Comparison of ENCODE assay signal across 1 cellular context in the genomic region with DNA sequence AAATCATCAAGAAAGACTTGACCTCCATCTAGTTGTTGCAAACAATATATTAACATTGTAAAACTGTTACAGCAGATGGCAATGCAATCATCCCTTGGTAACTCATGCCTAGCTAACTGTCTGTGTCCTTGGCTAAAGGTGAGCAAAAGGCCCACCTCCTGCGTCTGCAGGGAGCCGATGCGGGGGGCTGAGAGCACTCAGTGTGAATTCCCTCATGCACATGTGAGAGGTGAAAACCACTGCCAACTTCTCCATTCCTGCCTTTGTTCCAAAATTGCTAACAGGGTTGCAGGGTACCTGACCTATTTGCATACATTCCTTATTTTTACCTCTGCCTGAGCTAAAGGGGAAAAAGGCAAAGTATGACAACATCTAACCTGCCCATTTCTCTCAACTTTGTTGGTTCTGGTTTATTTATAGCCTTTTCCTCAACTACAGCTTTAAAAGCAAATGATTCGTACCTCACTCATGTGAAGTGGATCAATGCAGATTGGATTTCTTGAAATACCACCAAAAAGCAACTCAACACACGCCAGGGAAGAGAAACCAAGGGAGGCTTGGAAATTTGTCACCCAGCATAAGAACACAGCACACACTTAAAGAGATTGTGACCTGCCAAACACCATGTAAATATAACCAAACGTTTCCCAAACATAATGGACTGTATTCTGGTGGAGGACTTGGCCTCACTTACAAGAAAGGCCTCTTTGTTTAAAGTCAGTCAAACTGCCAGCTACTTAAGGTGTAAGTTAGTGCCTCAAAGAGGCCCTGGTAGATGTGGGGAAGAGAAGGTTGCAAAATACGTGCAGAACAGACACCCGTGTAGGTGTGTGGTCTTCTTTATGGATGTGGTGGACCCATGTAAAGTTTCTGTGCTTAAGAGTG.
TF ChIP-seq lines count a peak whose summit lies in the region.

No MANE protein-coding gene starts in this region.

TF ChIP-seq in HepG2, 621 proteins besides CTCF, POLR2A, EP300 and RAD21:
- no peak for TF ChIP-seq PHF20 (CRISPR knock-in tag; IDR thresholded peaks at IDR 0.05)
- no peak for TF ChIP-seq ZFP1 (CRISPR knock-in tag; IDR thresholded peaks at IDR 0.05)
- TF ChIP-seq CREB1 (IDR thresholded peaks at IDR 0.05), result no peak
- TF ChIP-seq CREB1 (CRISPR knock-in tag; IDR thresholded peaks at IDR 0.05), result no peak
- TF ChIP-seq ARID3A (IDR thresholded peaks at IDR 0.05; ENCODE audit: low read depth, low read length), result no peak
- no peak for TF ChIP-seq ZNF792 (CRISPR knock-in tag; IDR thresholded peaks at IDR 0.05)
- TF ChIP-seq ONECUT2 (CRISPR knock-in tag; IDR thresholded peaks at IDR 0.05), result no peak
- TF ChIP-seq, protein P1, sequence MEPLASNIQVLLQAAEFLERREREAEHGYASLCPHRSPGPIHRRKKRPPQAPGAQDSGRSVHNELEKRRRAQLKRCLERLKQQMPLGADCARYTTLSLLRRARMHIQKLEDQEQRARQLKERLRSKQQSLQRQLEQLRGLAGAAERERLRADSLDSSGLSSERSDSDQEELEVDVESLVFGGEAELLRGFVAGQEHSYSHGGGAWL (CRISPR knock-in tag; IDR thresholded peaks at IDR 0.05), result no peak
- no peak for TF ChIP-seq USF2 (IDR thresholded peaks at IDR 0.05; ENCODE audit: low read depth, low read length)
- no peak for TF ChIP-seq USF2 (CRISPR knock-in tag; IDR thresholded peaks at IDR 0.05; ENCODE audit: borderline replicate concordance)
- peak; percentile 12; the same call in 1 of the 2 replicates for TF ChIP-seq HDAC1 (CRISPR knock-in tag; IDR thresholded peaks at IDR 0.05)
